14 cellular contexts compared by ENCODE assay signal in the genomic region with DNA sequence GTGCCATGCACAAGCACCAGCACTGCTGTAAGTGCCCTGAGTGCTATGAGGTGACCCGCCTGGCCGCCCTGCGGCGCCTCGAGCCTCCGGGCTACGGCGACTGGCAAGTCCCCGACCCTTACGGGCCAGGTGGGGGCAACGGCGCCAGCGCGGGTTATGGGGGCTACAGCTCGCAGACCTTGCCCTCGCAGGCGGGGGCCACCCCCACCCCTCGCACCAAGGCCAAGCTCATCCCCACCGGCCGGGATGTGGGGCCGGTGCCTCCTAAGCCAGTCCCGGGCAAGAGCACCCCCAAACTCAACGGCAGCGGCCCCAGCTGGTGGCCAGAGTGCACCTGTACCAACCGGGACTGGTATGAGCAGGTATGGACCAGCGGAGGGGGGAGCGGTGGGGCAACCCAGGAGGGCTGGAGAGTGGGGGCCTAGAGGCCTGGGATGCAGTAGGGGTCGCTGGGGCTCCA. TPM values are rescaled to one million over a fixed set of nuclear protein-coding genes. Genes with fewer than 3 reads are reported as not detected.
A peak's percentile ranks its signal among the peaks of the same experiment; 100 is the strongest.
DNase-seq lines count a peak whose midpoint lies in the region; ATAC-seq and TF ChIP-seq lines count a peak whose summit lies in the region.
"Had no signal": no experiment of that assay in that cellular context is flagged by ENCODE, and none has a peak within 500 bp of the region (broad histone marks: within the 10 kb centered on the region; RNA-seq: fewer than 3 reads in every experiment).

No MANE protein-coding gene starts in this region.

- no peaks in the 10 kb centered on the region for H3K9me3 Mint-ChIP-seq in osteocyte (ENCODE audit: unreplicated experiment)
- H3K9me3 Mint-ChIP-seq: T-helper 1 cell treated with Interleukin-12 subunit alpha and Interleukin-12 subunit beta and Interleukin-4 antibody, amounts not matched to agents 30 μg/mL and 1 μg/mL, for 36 hours had no signal

- H3K27ac ChIP-seq in Karpas-422 (ENCODE audit: low read length) = no peak overlapping the region
- H3K27ac ChIP-seq in fibroblast of lung (ENCODE audit: insufficient read depth, low read length) = no peak overlapping the region
- H3K27ac ChIP-seq: left lung, PC-9 had no signal

- TF ChIP-seq CTCF in fibroblast of lung (conservative IDR thresholded peaks at IDR 0.05 in 1 of 2, IDR thresholded peaks at IDR 0.05 in 1 of 2; ENCODE audit: low read depth in 1 of 2, low read length in 2 of 2) (no peak), osteocyte (IDR thresholded peaks at IDR 0.05) (no peak)

- H3K27me3 ChIP-seq in Karpas-422 (ENCODE audit: low read length) (no peaks in the 10 kb centered on the region), fibroblast of lung (ENCODE audit: control insufficient read depth, insufficient read depth, low read length) (no peaks in the 10 kb centered on the region), skeletal muscle satellite cell (ENCODE audit: control insufficient read depth, insufficient read depth, low read length) (peaks cover 32% of the 10 kb centered on the region)

- H3K27me3 Mint-ChIP-seq in osteocyte (ENCODE audit: unreplicated experiment) = peaks cover 25% of the 10 kb centered on the region

- H3K9me3 ChIP-seq in Karpas-422 (ENCODE audit: low read length) (no peaks in the 10 kb centered on the region), fibroblast of lung (ENCODE audit: control insufficient read depth, insufficient read depth, low read depth, low read length) (no peaks in the 10 kb centered on the region), skeletal muscle satellite cell (replicated peaks; ENCODE audit: low read length) (no peaks in the 10 kb centered on the region)
- H3K9me3 ChIP-seq: left lung, MG63 had no signal

- H3K4me3 ChIP-seq in Karpas-422 (ENCODE audit: low read length) (no peak overlapping the region), fibroblast of lung (replicated peaks in 1 of 4; ENCODE audit: control extremely low read depth in 1 of 4, insufficient read depth in 1 of 4, low read depth in 3 of 4, low read length in 4 of 4) (no peak overlapping the region), skeletal muscle satellite cell (ENCODE audit: low read length) (no peak overlapping the region)
- H3K4me3 ChIP-seq: left lung, MG63, PC-9 had no signal

- H3K79me2 ChIP-seq in Karpas-422 (ENCODE audit: low read length) (no peaks in the 10 kb centered on the region), fibroblast of lung (ENCODE audit: control insufficient read depth, insufficient read depth, low read length) (no peaks in the 10 kb centered on the region)

- H3K27ac Mint-ChIP-seq in osteocyte (ENCODE audit: unreplicated experiment) = no peak overlapping the region
- H3K27ac Mint-ChIP-seq: T-helper 1 cell treated with Interleukin-12 subunit alpha and Interleukin-12 subunit beta and Interleukin-4 antibody, amounts not matched to agents 30 μg/mL and 1 μg/mL, for 36 hours had no signal

- ATAC-seq in GM18870 (IDR thresholded peaks at IDR 0.05; ENCODE audit: unreplicated experiment) = no peak

- H3K4me1 ChIP-seq in Karpas-422 (ENCODE audit: low read length) (peaks cover 5% of the 10 kb centered on the region; the same call in 1 of the 2 replicates), fibroblast of lung (ENCODE audit: control insufficient read depth, extremely low read depth, insufficient read depth, low read length) (no peaks in the 10 kb centered on the region), skeletal muscle satellite cell (ENCODE audit: control insufficient read depth, insufficient read depth, low read length) (no peaks in the 10 kb centered on the region)
- H3K4me1 ChIP-seq: left lung had no signal

- H3K9ac ChIP-seq in Karpas-422 (ENCODE audit: low read length) (no peak overlapping the region), fibroblast of lung (ENCODE audit: insufficient read depth, low read length) (no peak overlapping the region), skeletal muscle satellite cell (ENCODE audit: low read depth, low read length) (no peak overlapping the region)

- H3K4me3 Mint-ChIP-seq in osteocyte (ENCODE audit: unreplicated experiment) = no peak overlapping the region

- H3K36me3 Mint-ChIP-seq in osteocyte (ENCODE audit: unreplicated experiment) = no peaks in the 10 kb centered on the region

- H3K4me2 ChIP-seq in Karpas-422 (ENCODE audit: low read depth, low read length, poor library complexity, severe bottlenecking) (no peak overlapping the region), fibroblast of lung (ENCODE audit: extremely low read depth, insufficient read depth, low read length) (peak overlapping the region; percentile 35), skeletal muscle satellite cell (ENCODE audit: low read length) (peak overlapping the region; percentile 65)
- H3K4me2 ChIP-seq: PC-9 had no signal

- H3K4me1 Mint-ChIP-seq in osteocyte (ENCODE audit: unreplicated experiment) = peaks cover 4% of the 10 kb centered on the region

- DNase-seq in NCI-H748 (lab: John Stamatoyannopoulos, UW; ENCODE audit: unreplicated experiment) (peak; percentile 25), NCI-H748 treated with DMSO at 0.1 percent for 48 hours (lab: John Stamatoyannopoulos, UW) (no peak), Karpas-422 (peak; percentile 28), fibroblast of lung (ENCODE audit: low read depth in 2 of 2) (no peak), SIG-M5 (lab: John Stamatoyannopoulos, UW) (no peak), osteocyte (ENCODE audit: extremely low spot score, unreplicated experiment) (no peak)

- H4K20me1 ChIP-seq in Karpas-422 (ENCODE audit: insufficient read depth, low read depth, low read length) (no peaks in the 10 kb centered on the region), fibroblast of lung (ENCODE audit: control insufficient read depth, extremely low read depth, insufficient read depth, low read length) (no peaks in the 10 kb centered on the region)

- H2AFZ ChIP-seq in Karpas-422 (ENCODE audit: low read length) (no peak overlapping the region), fibroblast of lung (ENCODE audit: low read length) (no peak overlapping the region)
- H2AFZ ChIP-seq: PC-9 had no signal

- H3K9me2 ChIP-seq in Karpas-422 (replicated peaks; ENCODE audit: insufficient read depth, low read length) = no peaks in the 10 kb centered on the region

- no peaks in the 10 kb centered on the region for H3K36me3 ChIP-seq in Karpas-422 (ENCODE audit: insufficient read depth, low read length)
- H3K36me3 ChIP-seq in fibroblast of lung (ENCODE audit: control insufficient read depth, insufficient read depth, low read length) = no peaks in the 10 kb centered on the region
- no peaks in the 10 kb centered on the region for H3K36me3 ChIP-seq in skeletal muscle satellite cell (ENCODE audit: insufficient read depth, low read length)
- H3K36me3 ChIP-seq: left lung, MG63 had no signal

RNA-seq across cellular contexts. Expression of a gene that starts 0.6 kb away (rescaled TPM):
- 14.5 and 24.6 TPM in 2 replicates for total RNA-seq in Karpas-422 (2014; rRNA removed; shearing (Covaris generic); ENCODE audit: low replicate concordance)
- 20.0 and 24.6 TPM in 2 replicates for total RNA-seq in fibroblast of lung
- 20.6 and 21.0 TPM in 2 replicates for polyA plus RNA-seq in fibroblast of lung
- polyA plus RNA-seq in fibroblast of lung (2012) = 12.9 and 14.9 TPM in 2 replicates
- 4.8 and 12.6 TPM in 2 replicates for polyA minus RNA-seq in fibroblast of lung (ENCODE audit: low replicate concordance)
- total RNA-seq in skeletal muscle satellite cell (2012; rRNA removed) = 1.0 and 1.3 TPM in 2 replicates
- total RNA-seq in osteocyte = 9.7 and 12.5 TPM in 2 replicates

RNA-seq across cellular contexts. Expression of a gene that starts 22.1 kb away (rescaled TPM):
- total RNA-seq in Karpas-422 (2014; rRNA removed; shearing (Covaris generic); ENCODE audit: low replicate concordance) = not detected in 2 replicates
- total RNA-seq in fibroblast of lung = not detected in 2 replicates
- polyA plus RNA-seq in fibroblast of lung = not detected in 2 replicates
- 0.21 TPM in 1 of 2 replicates, not detected in the other for polyA plus RNA-seq in fibroblast of lung (2012)
- polyA minus RNA-seq in fibroblast of lung (ENCODE audit: low replicate concordance) = not detected in 2 replicates
- total RNA-seq in skeletal muscle satellite cell (2012; rRNA removed) = 0.22 TPM in 1 of 2 replicates, not detected in the other
- not detected in 2 replicates for total RNA-seq in osteocyte
- total RNA-seq: bronchial epithelial cell, left lung, omental fat pad had no signal

Comparison
In these comparisons a context has a peak if more than half of its experiments do, and no peak if none do; other contexts are left out.
1. DNase-seq: peak in NCI-H748 (single experiment) and Karpas-422 (single experiment); none in NCI-H748 treated with DMSO at 0.1 percent for 48 hours (single experiment), fibroblast of lung (0 of 2), SIG-M5 (single experiment) and osteocyte (single experiment).